Comparison of ENCODE assay signal across 14 cellular contexts in the genomic region with DNA sequence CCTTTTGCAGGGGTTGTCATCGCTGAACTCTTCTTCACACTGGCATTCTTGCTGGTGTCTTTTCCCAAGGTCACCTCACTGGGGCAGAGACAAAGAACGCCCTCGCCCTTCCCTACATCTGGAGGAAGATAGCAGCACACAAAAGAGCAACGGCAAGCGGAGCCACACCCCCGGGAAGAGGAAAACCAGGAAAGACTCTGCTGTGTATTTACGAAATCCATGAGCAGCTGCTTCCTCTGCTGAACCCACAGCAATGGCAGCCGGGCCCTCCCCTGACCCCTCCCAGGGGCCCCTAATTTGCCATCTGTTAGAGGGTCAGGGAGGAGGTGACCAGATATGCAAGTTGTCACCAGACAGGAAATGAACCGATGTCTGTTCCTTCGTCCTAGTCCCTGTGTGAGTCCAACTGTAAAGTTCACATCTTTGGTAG.
DNase-seq lines count a peak whose midpoint lies in the region; ATAC-seq, FAIRE-seq and TF ChIP-seq lines count a peak whose summit lies in the region.
"Had no signal": no experiment of that assay in that cellular context is flagged by ENCODE, and none has a peak within 500 bp of the region (broad histone marks: within the 10 kb centered on the region; RNA-seq: fewer than 3 reads in every experiment).

No MANE protein-coding gene starts in this region.

- intact Hi-C loops in stomach (cut with DNase I; ENCODE audit: low total_unique reads) = loop anchor here (10.0 kb wide), 1 partner anchor 58 kb away; no protein-coding TSS in a partner anchor

- no peak overlapping the region for H3K4me3 ChIP-seq in lung
- H3K4me3 ChIP-seq in stomach = no peak overlapping the region
- H3K4me3 ChIP-seq in HAP-1 = no peak overlapping the region

- no peak for TF ChIP-seq POLR2A in stomach (IDR thresholded peaks at IDR 0.05)

- peaks cover 31 to 70% of the 10 kb centered on the region in 2 donors for H3K4me1 ChIP-seq in lung (ENCODE audit: control insufficient read depth in 2 of 2, insufficient read depth in 2 of 2, low read length in 2 of 2)
- peaks cover 35 to 70% (median 51%) of the 10 kb centered on the region in 4 donors for H3K4me1 ChIP-seq in stomach
- peaks cover 9% of the 10 kb centered on the region for H3K4me1 ChIP-seq in HAP-1

- ATAC-seq in lung (ENCODE audit: insufficient read depth, low FRiP score) = no peak
- ATAC-seq: activated CD4-positive, alpha-beta T cell treated with anti-CD3 and anti-CD28 coated beads for 36 hours; activated T-cell treated with anti-CD3 and anti-CD28 coated beads, Interleukin-2, amount 50 U/mL, for 72 hours had no signal

- TF ChIP-seq CTCF in lung (IDR thresholded peaks at IDR 0.05; ENCODE audit: control extremely low read depth, extremely low read depth) = no peak
- TF ChIP-seq CTCF in stomach (IDR thresholded peaks at IDR 0.05) = no peak

- H3K27me3 ChIP-seq in lung (ENCODE audit: control insufficient read depth, insufficient read depth) (no peaks in the 10 kb centered on the region), stomach (no peaks in the 10 kb centered on the region), HAP-1 (ENCODE audit: low read depth) (no peaks in the 10 kb centered on the region)

- DNase-seq in DMS153 (lab: John Stamatoyannopoulos, UW) (peak; percentile 30), DMS153 treated with DMSO at 0.1 percent for 48 hours (lab: John Stamatoyannopoulos, UW; ENCODE audit: unreplicated experiment) (no peak), dermis microvascular lymphatic vessel endothelial cell (ENCODE audit: low read depth in 2 of 2) (peak; percentile 76 to 88), lung (ENCODE audit: low spot score) (peak; percentile 36), stomach (no peak), SHP77 (lab: John Stamatoyannopoulos, UW) (no peak), urothelium cell line (ENCODE audit: low spot score) (no peak), HAP-1 (ENCODE audit: low spot score in 2 of 2) (no peak)
- DNase-seq: activated CD4-positive, alpha-beta T cell treated with anti-CD3 and anti-CD28 coated beads for 36 hours; activated T-cell treated with anti-CD3 and anti-CD28 coated beads, Interleukin-2, amount 50 U/mL, for 72 hours; anterior cingulate cortex; effector CD8-positive, alpha-beta T cell; NCI-H774 had no signal

- 23 to 41% methylated on average over 10 of the region's 10 CpGs for WGBS in lung, 2 donors
- 37 to 58% (median 49%) methylated on average over 10 of the region's 10 CpGs for WGBS in stomach, 5 donors

- H3K27ac ChIP-seq in lung (ENCODE audit: low read depth in 1 of 2, low read length in 1 of 2) (peak overlapping the region; percentile 78 to 87), stomach (peak overlapping the region; percentile 1 to 40 (median 36))

- no peak for TF ChIP-seq EP300 in stomach (IDR thresholded peaks at IDR 0.05)

- in situ Hi-C loops in HAP-1 (cut with MboI; ENCODE audit: low sequenced_read_pairs) = no loop called here

- no peak for FAIRE-seq in urothelium cell line (lab: Jason Lieb, UNC)
- FAIRE-seq: A204.1 had no signal

- no peaks in the 10 kb centered on the region for H3K9me3 ChIP-seq in lung (ENCODE audit: control insufficient read depth in 2 of 2, insufficient read depth in 1 of 2, low read length in 1 of 2)
- H3K9me3 ChIP-seq in stomach = no peaks in the 10 kb centered on the region
- no peaks in the 10 kb centered on the region for H3K9me3 ChIP-seq in HAP-1

- peaks cover 5 to 27% of the 10 kb centered on the region in 2 donors for H3K36me3 ChIP-seq in lung (ENCODE audit: control insufficient read depth in 2 of 2, insufficient read depth in 2 of 2, low read length in 2 of 2)
- peaks cover 39 to 95% (median 76%) of the 10 kb centered on the region in 4 donors for H3K36me3 ChIP-seq in stomach
- H3K36me3 ChIP-seq in HAP-1 (replicated peaks) = peaks cover 3% of the 10 kb centered on the region

Comparison
In these comparisons a context has a peak if more than half of its experiments do, and no peak if none do; other contexts are left out.
1. DNase-seq: peak in DMS153 (single experiment), dermis microvascular lymphatic vessel endothelial cell (2 of 2) and lung (single experiment); none in DMS153 treated with DMSO at 0.1 percent for 48 hours (single experiment), stomach (single experiment), SHP77 (0 of 2), urothelium cell line (single experiment) and HAP-1 (0 of 2).